ENCODE assay signal across 22 cellular contexts in genomic region chr6:38432079-38432478, GRCh38.
"Had no signal": no experiment of that assay in that cellular context is flagged by ENCODE, and none has a peak within 500 bp of the region (broad histone marks: within the 10 kb centered on the region; RNA-seq: fewer than 3 reads in every experiment).

No MANE protein-coding gene starts in this region.

- H3K27ac Mint-ChIP-seq: activated CD4-positive, alpha-beta memory T cell treated with anti-CD3 and anti-CD28 coated beads, Interleukin-2, amount 10 ng/mL, durations not matched to agents 7 days and 5 days; activated CD4-positive, alpha-beta T cell treated with anti-CD3 and anti-CD28 coated beads, Interleukin-2, amount 10 ng/mL, durations not matched to agents 7 days and 5 days; T-helper 17 cell had no signal

- H3K27me3 ChIP-seq: ascending aorta, body of pancreas had no signal

- H3K27me3 Mint-ChIP-seq: activated CD4-positive, alpha-beta memory T cell treated with anti-CD3 and anti-CD28 coated beads, Interleukin-2, amount 10 ng/mL, durations not matched to agents 7 days and 5 days; activated CD4-positive, alpha-beta T cell treated with anti-CD3 and anti-CD28 coated beads, Interleukin-2, amount 10 ng/mL, durations not matched to agents 7 days and 5 days; T-helper 17 cell had no signal

- ATAC-seq: body of pancreas, PC-3, T-helper 17 cell had no signal

- DNase-seq: activated CD4-positive, alpha-beta memory T cell treated with anti-CD3 and anti-CD28 coated beads, Interleukin-2, amount 10 ng/mL, durations not matched to agents 7 days and 5 days; activated CD4-positive, alpha-beta T cell treated with anti-CD3 and anti-CD28 coated beads, Interleukin-2, amount 10 ng/mL, durations not matched to agents 7 days and 5 days; activated CD4-positive, CD25-positive, alpha-beta regulatory T cell; activated naive CD4-positive, alpha-beta T cell treated with anti-CD3 and anti-CD28 coated beads, Interleukin-2, amount 50 U/mL, for 16 hours; activated T-cell treated with anti-CD3 and anti-CD28 coated beads for 4 hours; activated T-cell treated with anti-CD3 and anti-CD28 coated beads, Interleukin-2, amount 50 U/mL, for 48 hours; amniotic stem cell; body of pancreas; central memory CD4-positive, alpha-beta T cell; MM.1S; NCI-H146; NCI-H187 treated with DMSO at 0.1 percent for 48 hours; NCI-H2081 treated with DMSO at 0.1 percent for 48 hours; NCI-H446; NCI-H524; SHP77 treated with DMSO at 0.1 percent for 48 hours; T-helper 17 cell; T1000 had no signal

- H3K9ac ChIP-seq: KMS-11 had no signal

- H3K27ac ChIP-seq: ascending aorta, body of pancreas, KMS-11, VCaP had no signal

- H3K4me3 ChIP-seq: ascending aorta, body of pancreas had no signal

- H3K9me3 Mint-ChIP-seq: activated CD4-positive, alpha-beta T cell treated with anti-CD3 and anti-CD28 coated beads, Interleukin-2, amount 10 ng/mL, durations not matched to agents 7 days and 5 days had no signal

- H3K9me3 ChIP-seq: body of pancreas had no signal

- H3K4me3 Mint-ChIP-seq: activated CD4-positive, alpha-beta memory T cell treated with anti-CD3 and anti-CD28 coated beads, Interleukin-2, amount 10 ng/mL, durations not matched to agents 7 days and 5 days; activated CD4-positive, alpha-beta T cell treated with anti-CD3 and anti-CD28 coated beads, Interleukin-2, amount 10 ng/mL, durations not matched to agents 7 days and 5 days; T-helper 17 cell had no signal

- H3K4me1 ChIP-seq: ascending aorta, body of pancreas had no signal

- H3K36me3 ChIP-seq: ascending aorta had no signal

- H3K4me2 ChIP-seq: KMS-11 had no signal
